Comparison of ENCODE assay signal across 12 cellular contexts in genomic region chr9:91211919-91212318, GRCh38.
A peak's percentile ranks its signal among the peaks of the same experiment; 100 is the strongest.
DNase-seq lines count a peak whose midpoint lies in the region; TF ChIP-seq lines count a peak whose summit lies in the region.
"Had no signal": no experiment of that assay in that cellular context is flagged by ENCODE, and none has a peak within 500 bp of the region (broad histone marks: within the 10 kb centered on the region; RNA-seq: fewer than 3 reads in every experiment).

No MANE protein-coding gene starts in this region.

- no peak overlapping the region for H3K4me3 ChIP-seq in Caco-2 (ENCODE audit: low read depth, low read length)
- H3K4me3 ChIP-seq in OCI-LY1 (ENCODE audit: low read depth, low read length, poor library complexity, severe bottlenecking) = no peak overlapping the region

- DNase-seq in Caco-2 (peak; percentile 20 to 55), NCI-H2227 treated with DMSO at 0.1 percent for 48 hours (lab: John Stamatoyannopoulos, UW) (no peak), HEK293T (ENCODE audit: extremely low spot score) (no peak), ecto neural progenitor cell (ENCODE audit: low spot score) (no peak), 8988T (no peak)
- DNase-seq: activated CD4-positive, alpha-beta T cell treated with anti-CD3 and anti-CD28 coated beads, Interleukin-2, amount 50 U/mL, for 1 hour; DMS 273 treated with DMSO at 0.1 percent for 48 hours; NCI-H1092; RPMI8226 had no signal

- H3K9me2 ChIP-seq in OCI-LY1 (ENCODE audit: low read depth, low read length) = no peaks in the 10 kb centered on the region

- H3K27me3 ChIP-seq in Caco-2 (replicated peaks; ENCODE audit: control insufficient read depth, insufficient read depth, low read length) = no peaks in the 10 kb centered on the region
- H3K27me3 ChIP-seq in OCI-LY1 (ENCODE audit: insufficient read depth, low read length) = no peaks in the 10 kb centered on the region

- peaks cover 6% of the 10 kb centered on the region for H3K4me1 Mint-ChIP-seq in Caco-2 (ENCODE audit: low read depth, unreplicated experiment)
- H3K4me1 Mint-ChIP-seq in brain = peaks cover 23% of the 10 kb centered on the region
- H3K4me1 Mint-ChIP-seq in nephron = peaks cover 25% of the 10 kb centered on the region

- peak overlapping the region; percentile 43 for H3K27ac Mint-ChIP-seq in Caco-2 (ENCODE audit: unreplicated experiment)
- peak overlapping the region in 3 of 5 experiments; percentile 14 to 25 (median 23) for H3K27ac Mint-ChIP-seq in brain
- H3K27ac Mint-ChIP-seq in nephron = peak overlapping the region; percentile 77 to 88 (median 88)

- H3F3A ChIP-seq in OCI-LY1 (ENCODE audit: insufficient read depth, low read length) = no peaks in the 10 kb centered on the region

- peak overlapping the region; percentile 42 for H3K4me2 ChIP-seq in OCI-LY1 (ENCODE audit: low read length)

- H3K4me1 ChIP-seq in Caco-2 = peaks cover 22% of the 10 kb centered on the region
- peaks cover 25% of the 10 kb centered on the region for H3K4me1 ChIP-seq in OCI-LY1 (ENCODE audit: insufficient read depth, low read length, severe bottlenecking)

- H3K9me3 ChIP-seq in Caco-2 (no peaks in the 10 kb centered on the region), OCI-LY1 (ENCODE audit: low read length) (no peaks in the 10 kb centered on the region; the same call in 1 of the 2 replicates)

- BruUV-seq in Caco-2 (replicated peaks; lab: Mats Ljungman, UMichigan) = no TSS peak

- intact Hi-C loops in Caco-2 (cut with micrococcal nuclease; ENCODE audit: unreplicated experiment) = no loop called here

- H4K20me1 ChIP-seq in OCI-LY1 (ENCODE audit: insufficient read depth, low read length) = no peaks in the 10 kb centered on the region

- no peaks in the 10 kb centered on the region for H3K36me3 Mint-ChIP-seq in Caco-2 (ENCODE audit: insufficient read depth, unreplicated experiment)
- peaks cover under 1% of the 10 kb centered on the region for H3K36me3 Mint-ChIP-seq in brain
- peaks cover 15% of the 10 kb centered on the region for H3K36me3 Mint-ChIP-seq in nephron (ENCODE audit: low read depth)

- POLR2A ChIA-PET in Caco-2 (lab: Charles Lee) = interaction anchor here (0.6 kb wide), 1 partner anchor 20 kb away, joined by 4 read pairs; no protein-coding TSS in a partner anchor
- POLR2A ChIA-PET in HEK293T (lab: Yijun Ruan, JAX) = no interaction called here

- no peak overlapping the region for H2AFZ ChIP-seq in OCI-LY1 (ENCODE audit: low read length)

- CTCF ChIA-PET in Caco-2 (lab: Charles Lee) (no interaction called here), HEK293T (lab: Yijun Ruan, JAX) (no interaction called here)

- no peak overlapping the region for H3K9ac ChIP-seq in OCI-LY1 (ENCODE audit: low read length)

- peak overlapping the region; percentile 18 for H3K4me3 Mint-ChIP-seq in Caco-2 (ENCODE audit: unreplicated experiment)
- no peak overlapping the region for H3K4me3 Mint-ChIP-seq in brain
- peak overlapping the region in 2 of 3 experiments; percentile 34 to 45 for H3K4me3 Mint-ChIP-seq in nephron

- no peak overlapping the region for H3K27ac ChIP-seq in OCI-LY1 (ENCODE audit: low read depth, low read length, poor library complexity, severe bottlenecking)

- H3K27me3 Mint-ChIP-seq in Caco-2 (ENCODE audit: insufficient read depth, unreplicated experiment) (no peaks in the 10 kb centered on the region), brain (peaks cover 3% of the 10 kb centered on the region), nephron (ENCODE audit: low read depth) (no peaks in the 10 kb centered on the region)

- no peaks in the 10 kb centered on the region for H3K36me3 ChIP-seq in Caco-2 (ENCODE audit: control insufficient read depth, insufficient read depth, low read length)
- no peaks in the 10 kb centered on the region for H3K36me3 ChIP-seq in OCI-LY1 (ENCODE audit: insufficient read depth, low read length)

- no peaks in the 10 kb centered on the region for H3K79me2 ChIP-seq in OCI-LY1 (ENCODE audit: insufficient read depth, low read length)

- H3K9me3 Mint-ChIP-seq in Caco-2 (ENCODE audit: unreplicated experiment) (no peaks in the 10 kb centered on the region), brain (no peaks in the 10 kb centered on the region), nephron (peaks cover 3% of the 10 kb centered on the region)

- TF ChIP-seq CTCF in Caco-2 (IDR thresholded peaks at IDR 0.05; ENCODE audit: insufficient read depth in 1 of 2, low read depth in 1 of 2, low read length in 1 of 2, severe bottlenecking in 1 of 2, unreplicated experiment in 1 of 2) (no peak), OCI-LY1 (IDR thresholded peaks at IDR 0.05; ENCODE audit: low read length) (no peak), brain (conservative IDR thresholded peaks at IDR 0.05) (no peak), nephron (IDR thresholded peaks at IDR 0.05; ENCODE audit: unreplicated experiment in 3 of 3) (no peak)

TF ChIP-seq in HEK293T, 16 proteins besides CTCF, POLR2A, EP300 and RAD21:
- TF ChIP-seq LEF1 (IDR thresholded peaks at IDR 0.05; ENCODE audit: borderline replicate concordance) (no peak), NFRKB (IDR thresholded peaks at IDR 0.05) (no peak), FOXA1 (IDR thresholded peaks at IDR 0.05) (no peak), CTBP1 (IDR thresholded peaks at IDR 0.05; ENCODE audit: borderline replicate concordance) (no peak), PKNOX1 (IDR thresholded peaks at IDR 0.05) (no peak), ARNT (IDR thresholded peaks at IDR 0.05) (no peak), SUZ12 (IDR thresholded peaks at IDR 0.05) (no peak), FOXM1 (IDR thresholded peaks at IDR 0.05; ENCODE audit: borderline replicate concordance) (no peak), HDGF (IDR thresholded peaks at IDR 0.05; ENCODE audit: borderline replicate concordance) (no peak), TARDBP (IDR thresholded peaks at IDR 0.05) (no peak), ELF4 (IDR thresholded peaks at IDR 0.05) (no peak)

Comparison
In these comparisons a context has a peak if more than half of its experiments do, and no peak if none do; other contexts are left out.
1. DNase-seq: peak in Caco-2 (2 of 2); none in NCI-H2227 treated with DMSO at 0.1 percent for 48 hours (single experiment), HEK293T (single experiment), ecto neural progenitor cell (single experiment) and 8988T (single experiment).
2. H3K27ac Mint-ChIP-seq: peak in every context shown above with its lines; median percentile 88 in nephron; 43 in Caco-2; 23 in brain.
3. H3K4me3 Mint-ChIP-seq: peak in Caco-2 (single experiment) and nephron (2 of 3); none in brain (0 of 5).